16 cellular contexts compared by ENCODE assay signal in the genomic region with DNA sequence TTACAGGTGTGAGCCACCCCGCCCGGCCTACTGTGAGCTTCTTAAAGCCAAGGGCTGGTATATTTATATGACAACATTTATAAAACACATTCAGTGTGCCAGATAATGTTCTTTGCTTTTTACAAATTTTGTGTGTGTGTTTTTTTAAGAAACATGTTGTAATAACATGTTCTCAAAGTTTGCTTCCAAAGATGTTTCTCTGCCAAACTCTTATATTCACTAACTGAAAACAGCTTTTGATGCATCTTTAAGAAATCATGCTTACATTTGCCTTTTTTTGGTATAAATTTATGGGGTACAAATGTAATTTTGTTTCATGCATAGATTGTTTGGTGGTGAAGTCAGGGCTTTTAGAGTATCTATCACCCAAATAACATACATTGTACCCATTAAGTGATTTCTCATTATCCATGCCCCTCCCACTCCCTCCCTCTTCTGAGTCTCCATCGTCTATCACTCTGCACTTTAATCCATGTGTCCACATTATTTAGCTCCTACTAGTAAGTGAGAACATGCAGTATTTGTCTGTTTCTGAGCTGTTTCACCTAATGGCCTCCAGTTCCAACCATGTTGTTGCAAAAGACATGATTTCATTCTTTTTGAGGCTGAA.
"Had no signal": no experiment of that assay in that cellular context is flagged by ENCODE, and none has a peak within 500 bp of the region (broad histone marks: within the 10 kb centered on the region; RNA-seq: fewer than 3 reads in every experiment).

No MANE protein-coding gene starts in this region.

- H3K27me3 ChIP-seq: brain microvascular endothelial cell, neutrophil, stomach had no signal

- H3K9me3 ChIP-seq: neutrophil, stomach, thoracic aorta had no signal

- ATAC-seq: activated CD4-positive, CD25-positive, alpha-beta regulatory T cell treated with anti-CD3 and anti-CD28 coated beads, Interleukin-2, amount 50 U/mL, for 24 hours; activated CD8-positive, alpha-beta memory T cell treated with anti-CD3 and anti-CD28 coated beads, Interleukin-2, amount 10 ng/mL, durations not matched to agents 7 days and 5 days; effector memory CD8-positive, alpha-beta T cell; left colon; naive thymus-derived CD4-positive, alpha-beta T cell had no signal

- H3K36me3 ChIP-seq: brain microvascular endothelial cell, neutrophil, stomach, thoracic aorta had no signal

- DNase-seq: activated CD4-positive, alpha-beta T cell treated with anti-CD3 and anti-CD28 coated beads, Interleukin-2, amount 50 U/mL, for 4 hours; activated CD8-positive, alpha-beta memory T cell treated with anti-CD3 and anti-CD28 coated beads, Interleukin-2, amount 10 ng/mL, durations not matched to agents 7 days and 5 days; activated effector memory CD4-positive, alpha-beta T cell treated with Interleukin-2 at 50 U/mL for 16 hours; activated T-cell treated with anti-CD3 and anti-CD28 coated beads, Interleukin-2, amount 50 U/mL, for 24 hours; brain microvascular endothelial cell; effector memory CD8-positive, alpha-beta T cell; left colon; midbrain; naive thymus-derived CD4-positive, alpha-beta T cell; posterior cingulate gyrus; stimulated activated CD4-positive, alpha-beta T cell treated with anti-CD3 and anti-CD28 coated beads, Interleukin-4, amount 100 ng/mL, for 4 hours; stomach had no signal

- H3K4me3 ChIP-seq: lung, stomach, thoracic aorta had no signal
